ENCODE assay signal across 22 cellular contexts in the genomic region with DNA sequence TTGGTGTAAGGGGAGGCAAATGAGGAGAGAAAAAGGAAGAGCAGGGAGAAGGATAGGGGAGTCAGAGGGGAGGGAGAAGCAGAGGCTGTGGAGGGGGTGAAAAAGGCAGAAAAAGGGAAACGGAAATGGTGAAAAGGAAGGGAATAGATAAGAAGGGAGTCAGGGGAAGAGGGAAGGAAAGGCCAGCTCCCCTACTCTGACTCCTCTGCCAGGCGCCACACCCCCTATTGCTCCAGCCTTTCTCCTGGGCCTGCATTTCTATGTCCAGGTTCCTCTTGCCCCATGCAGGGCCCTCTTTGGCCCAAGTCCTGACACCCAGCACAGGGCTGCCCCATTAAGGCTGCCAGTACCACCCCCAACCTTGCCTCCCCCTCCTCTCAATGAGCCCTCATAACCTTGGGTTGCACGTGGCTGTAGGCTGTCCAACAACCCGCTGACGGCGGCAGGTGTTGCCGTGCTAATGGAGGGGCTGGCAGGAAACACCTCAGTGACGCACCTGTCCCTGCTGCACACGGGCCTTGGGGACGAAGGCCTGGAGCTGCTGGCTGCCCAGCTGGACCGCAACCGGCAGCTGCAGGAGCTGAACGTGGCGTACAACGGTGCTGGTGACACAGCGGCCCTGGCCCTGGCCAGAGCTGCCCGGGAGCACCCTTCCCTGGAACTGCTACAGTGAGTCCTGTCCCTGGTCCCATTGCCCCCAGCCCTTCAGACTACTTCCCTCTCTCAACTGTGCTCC. TPM values are rescaled to one million over a fixed set of nuclear protein-coding genes. Genes with fewer than 3 reads are reported as not detected.
DNase-seq lines count a peak whose midpoint lies in the region; ATAC-seq and TF ChIP-seq lines count a peak whose summit lies in the region.
"Had no signal": no experiment of that assay in that cellular context is flagged by ENCODE, and none has a peak within 500 bp of the region (broad histone marks: within the 10 kb centered on the region; RNA-seq: fewer than 3 reads in every experiment).

No MANE protein-coding gene starts in this region.

- no peak overlapping the region for H3K4me3 ChIP-seq in mucosa of descending colon
- H3K4me3 ChIP-seq: cardiac muscle cell, gastroesophageal sphincter, GM23338, SJCRH30, tibial nerve had no signal

- DNase-seq in CD14-positive monocyte (ENCODE audit: low spot score) (no peak), Kasumi-1 (lab: John Stamatoyannopoulos, UW) (peak; percentile 54 to 70), NCI-H774 (lab: John Stamatoyannopoulos, UW) (peak; percentile 92), epidermal melanocyte (ENCODE audit: insufficient read length, low spot score) (peak; percentile 9), H4 (ENCODE audit: low spot score) (no peak), mucosa of descending colon (no peak), nephron progenitor cell (no peak)
- DNase-seq in stimulated activated CD4-positive, alpha-beta T cell treated with anti-CD3 and anti-CD28 coated beads, Interleukin-4, amount 100 ng/mL, for 4 hours: no peak
- DNase-seq: activated CD4-positive, alpha-beta T cell treated with anti-CD3 and anti-CD28 coated beads for 4 hours; activated gamma-delta T cell; CD8-positive, alpha-beta T cell; midbrain; NCI-H2227 treated with DMSO at 0.1 percent for 48 hours; SJCRH30; stimulated activated naive CD4-positive, alpha-beta T cell; T1000 had no signal

- H3K4me1 Mint-ChIP-seq in CD14-positive monocyte (peaks cover 26% of the 10 kb centered on the region), nephron progenitor cell (peaks cover 21% of the 10 kb centered on the region)
- H3K4me1 Mint-ChIP-seq: GM23338 had no signal

- H3K9me3 Mint-ChIP-seq in CD14-positive monocyte: peaks cover 0 to 2% (median 0%) of the 10 kb centered on the region in 7 donors
- H3K9me3 Mint-ChIP-seq in nephron progenitor cell: no peaks in the 10 kb centered on the region
- H3K9me3 Mint-ChIP-seq: CD8-positive, alpha-beta T cell; GM23338 had no signal

- H3K27ac Mint-ChIP-seq in CD14-positive monocyte (peak overlapping the region in 4 of 7 donors; percentile 4 to 67 (median 43)), nephron progenitor cell (no peak overlapping the region)
- H3K27ac Mint-ChIP-seq: CD8-positive, alpha-beta T cell; GM23338 had no signal

- no peak for TF ChIP-seq CTCF in CD14-positive monocyte (IDR thresholded peaks at IDR 0.05)
- TF ChIP-seq CTCF in mucosa of descending colon (IDR thresholded peaks at IDR 0.05): no peak
- no peak for TF ChIP-seq CTCF in nephron progenitor cell (IDR thresholded peaks at IDR 0.05)

- peaks cover 0 to 3% (median 2%) of the 10 kb centered on the region in 3 donors for H3K27me3 Mint-ChIP-seq in CD14-positive monocyte (ENCODE audit: low read depth in 3 of 3)
- H3K27me3 Mint-ChIP-seq in nephron progenitor cell (ENCODE audit: low read depth, poor library complexity): peaks cover 5% of the 10 kb centered on the region

- H3K9me3 ChIP-seq in mucosa of descending colon: no peaks in the 10 kb centered on the region
- H3K9me3 ChIP-seq: gastroesophageal sphincter, SJCRH30, tibial nerve had no signal

- H3K36me3 Mint-ChIP-seq in CD14-positive monocyte (peaks cover 27 to 50% of the 10 kb centered on the region in 2 donors), nephron progenitor cell (ENCODE audit: low read depth) (peaks cover 22% of the 10 kb centered on the region)

- no peak for ATAC-seq in mucosa of descending colon
- ATAC-seq: CD8-positive, alpha-beta T cell; gastroesophageal sphincter; GM23338 had no signal

- H3K4me3 Mint-ChIP-seq in CD14-positive monocyte: peak overlapping the region in 1 of 2 donors; percentile 18
- no peak overlapping the region for H3K4me3 Mint-ChIP-seq in nephron progenitor cell
- H3K4me3 Mint-ChIP-seq: CD8-positive, alpha-beta T cell; GM23338 had no signal

- no peaks in the 10 kb centered on the region for H3K36me3 ChIP-seq in mucosa of descending colon (ENCODE audit: low read depth)
- H3K36me3 ChIP-seq: SJCRH30 had no signal

- intact Hi-C loops in CD14-positive monocyte (cut with micrococcal nuclease): no loop called here
- intact Hi-C loops in mucosa of descending colon (cut with DNase I, micrococcal nuclease): loop anchor here in 1 of 2 donors (10.0 kb wide), 1 partner anchor 47 kb away; no protein-coding TSS in a partner anchor

- peaks cover 4% of the 10 kb centered on the region for H3K4me1 ChIP-seq in mucosa of descending colon (ENCODE audit: low read depth)
- H3K4me1 ChIP-seq: gastroesophageal sphincter, SJCRH30 had no signal

RNA-seq across cellular contexts. Expression of a gene that starts 3.4 kb away (rescaled TPM):
- polyA plus RNA-seq in CD14-positive monocyte: under 1 TPM in 1 of 2 donors, not detected in 1; 0.09 TPM
- not detected in 2 replicates for total RNA-seq in H4 (2014; rRNA removed; shearing (Covaris generic))
- 100 to 1,000 TPM in 1 of 3 donors, 10 to 100 TPM in 2; 52.9 to 151 (median 75.8) TPM for total RNA-seq in mucosa of descending colon
- total RNA-seq: dermis microvascular lymphatic vessel endothelial cell, GM23338, SJCRH30 had no signal
- polyA plus RNA-seq: AG04450 had no signal

RNA-seq across cellular contexts. Expression of a gene that starts 13.3 kb away (rescaled TPM):
- polyA plus RNA-seq in CD14-positive monocyte: 10 to 100 TPM; 14.2 to 15.5 TPM
- 14.3 and 14.7 TPM in 2 replicates for total RNA-seq in H4 (2014; rRNA removed; shearing (Covaris generic))
- 10 to 100 TPM; 14.1 to 19.3 (median 16.3) TPM for total RNA-seq in mucosa of descending colon

RNA-seq across cellular contexts. Expression of a gene that starts 24.3 kb away (rescaled TPM):
- 10 to 100 TPM in 1 of 2 donors, 1 to 10 TPM in 1; 7.6 to 24.0 TPM for polyA plus RNA-seq in CD14-positive monocyte
- total RNA-seq in H4 (2014; rRNA removed; shearing (Covaris generic)): 7.3 and 11.0 TPM in 2 replicates
- total RNA-seq in mucosa of descending colon: 10 to 100 TPM; 11.0 to 24.4 (median 13.1) TPM

RNA-seq across cellular contexts. Expression of a gene that starts 33.0 kb away (rescaled TPM):
- not detected for polyA plus RNA-seq in CD14-positive monocyte
- 0.25 TPM in 1 of 2 replicates, not detected in the other for total RNA-seq in H4 (2014; rRNA removed; shearing (Covaris generic))
- total RNA-seq in mucosa of descending colon: under 1 TPM in 2 of 3 donors, not detected in 1; 0.07 to 0.85 TPM
- total RNA-seq: CD8-positive, alpha-beta T cell; dermis microvascular lymphatic vessel endothelial cell had no signal

Comparison
In these comparisons a context has a peak if more than half of its experiments do, and no peak if none do; other contexts are left out.
1. DNase-seq: peak in Kasumi-1 (2 of 2), NCI-H774 (single experiment) and epidermal melanocyte (single experiment); none in CD14-positive monocyte (single experiment), stimulated activated CD4-positive, alpha-beta T cell treated with anti-CD3 and anti-CD28 coated beads, Interleukin-4, amount 100 ng/mL, for 4 hours (0 of 2), H4 (single experiment), mucosa of descending colon (0 of 3) and nephron progenitor cell (single experiment).
2. RNA of a gene that starts 3.4 kb away (total RNA-seq): 52.9 to 151 TPM in mucosa of descending colon; not detected in H4; every median in the first group is over 10 times any median in the second.